9 cellular contexts compared by ENCODE assay signal in the genomic region with DNA sequence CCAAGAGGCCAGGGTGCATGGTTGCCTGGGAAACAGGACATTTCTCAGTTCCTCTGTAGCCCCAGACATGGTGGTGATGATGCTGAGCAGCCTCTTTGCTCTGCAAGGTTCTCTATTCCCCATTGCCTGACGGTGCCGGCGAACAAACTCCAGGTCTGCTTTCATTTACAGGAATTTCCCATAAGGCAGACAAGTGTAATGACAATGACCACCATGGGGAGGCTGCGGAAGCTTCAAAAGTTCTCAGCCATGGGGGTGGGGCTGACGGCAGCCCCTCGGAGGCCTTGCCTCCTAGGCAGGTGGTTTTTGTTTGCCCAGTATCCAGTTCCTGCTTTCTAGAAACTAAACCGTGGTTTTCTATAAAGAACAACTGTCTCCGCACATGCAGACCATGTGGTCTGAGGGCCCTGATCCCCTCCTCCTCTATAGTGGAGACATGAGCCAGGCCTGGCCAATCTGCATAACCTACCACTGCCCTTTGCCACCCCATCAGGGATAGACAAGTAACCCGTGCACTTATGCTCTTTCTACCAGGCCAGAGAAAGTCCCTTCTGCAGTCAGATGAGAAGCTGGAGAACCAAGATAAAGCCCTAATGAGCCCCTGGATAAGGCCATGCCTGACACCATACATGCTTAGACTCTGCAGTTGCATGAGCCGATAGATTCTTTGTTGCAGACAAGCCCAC. TPM values are rescaled to one million over a fixed set of nuclear protein-coding genes. Genes with fewer than 3 reads are reported as not detected.
A peak's percentile ranks its signal among the peaks of the same experiment; 100 is the strongest.
DNase-seq lines count a peak whose midpoint lies in the region; ATAC-seq, FAIRE-seq and TF ChIP-seq lines count a peak whose summit lies in the region.
"Had no signal": no experiment of that assay in that cellular context is flagged by ENCODE, and none has a peak within 500 bp of the region (broad histone marks: within the 10 kb centered on the region; RNA-seq: fewer than 3 reads in every experiment).

No MANE protein-coding gene starts in this region.

- H3K36me3 ChIP-seq in MM.1S (replicated peaks; ENCODE audit: insufficient read depth, low read length), result no peaks in the 10 kb centered on the region
- H3K36me3 ChIP-seq in endodermal cell (ENCODE audit: control insufficient read depth, insufficient read depth, low read length), result peaks cover 70% of the 10 kb centered on the region

- no peak for TF ChIP-seq POLR2A in GM12892 (IDR thresholded peaks at IDR 0.05; ENCODE audit: low read depth, low read length)

- peaks cover 52% of the 10 kb centered on the region for H3K36me3 Mint-ChIP-seq in endodermal cell (ENCODE audit: low read depth)

- H3K4me1 ChIP-seq in MM.1S (ENCODE audit: low read length), result peaks cover 32% of the 10 kb centered on the region
- peaks cover 3% of the 10 kb centered on the region for H3K4me1 ChIP-seq in endodermal cell (ENCODE audit: control insufficient read depth, insufficient read depth, low read length)

- H3F3A ChIP-seq in MM.1S (ENCODE audit: insufficient read depth, low read length), result peaks cover 17% of the 10 kb centered on the region

- H3K27ac ChIP-seq in MM.1S (ENCODE audit: low read length) (peak overlapping the region; percentile 93), endodermal cell (ENCODE audit: low read depth, low read length) (peak overlapping the region; percentile 39)

- peaks cover 8% of the 10 kb centered on the region for H3K9me3 Mint-ChIP-seq in endodermal cell

- TF ChIP-seq CTCF in MM.1S (IDR thresholded peaks at IDR 0.05; ENCODE audit: low read length) (peak; percentile 31), endodermal cell (conservative IDR thresholded peaks at IDR 0.05) (peak; percentile 63)

- WGBS in endodermal cell (ENCODE audit: insufficient coverage in 1 of 2, insufficient read length in 1 of 2), 2 experiments, result 56 to 60% methylated on average over 10 of the region's 10 CpGs

- no peak overlapping the region for H3K4me3 Mint-ChIP-seq in endodermal cell

- FAIRE-seq in GM12892 (lab: Jason Lieb, UNC), result peak; percentile 85

- no peaks in the 10 kb centered on the region for H3K27me3 Mint-ChIP-seq in endodermal cell (ENCODE audit: insufficient read depth)

- H3K9me2 ChIP-seq in MM.1S (replicated peaks; ENCODE audit: insufficient read depth, low read length), result no peaks in the 10 kb centered on the region

- H3K9me3 ChIP-seq in MM.1S (replicated peaks; ENCODE audit: insufficient read depth, low read length), result no peaks in the 10 kb centered on the region
- H3K9me3 ChIP-seq in endodermal cell (ENCODE audit: control insufficient read depth, low read length), result peaks cover 15% of the 10 kb centered on the region

- peak overlapping the region; percentile 59 for H3K9ac ChIP-seq in MM.1S (ENCODE audit: low read length)
- H3K9ac ChIP-seq in endodermal cell (ENCODE audit: extremely low read depth, low read length, poor library complexity, severe bottlenecking), result no peak overlapping the region

- H3K4me1 Mint-ChIP-seq in endodermal cell, result peaks cover 18% of the 10 kb centered on the region

- peak overlapping the region; percentile 67 for H3K27ac Mint-ChIP-seq in endodermal cell

- no peaks in the 10 kb centered on the region for H4K20me1 ChIP-seq in MM.1S (ENCODE audit: insufficient read depth, low read length)

- H3K4me3 ChIP-seq in MM.1S (ENCODE audit: low read length) (peak overlapping the region; percentile 5; the same call in 1 of the 2 replicates), endodermal cell (ENCODE audit: low read length) (no peak overlapping the region)

- peak overlapping the region; percentile 93 for H2AFZ ChIP-seq in MM.1S (ENCODE audit: low read length)

- peak; percentile 62 for ATAC-seq in GM21619 (IDR thresholded peaks at IDR 0.05; ENCODE audit: unreplicated experiment)

- H3K27me3 ChIP-seq in MM.1S (replicated peaks; ENCODE audit: insufficient read depth, low read length), result no peaks in the 10 kb centered on the region
- H3K27me3 ChIP-seq in endodermal cell (ENCODE audit: control insufficient read depth, insufficient read depth, low read length, poor library complexity, severe bottlenecking), result no peaks in the 10 kb centered on the region

- no peaks in the 10 kb centered on the region for H3K79me2 ChIP-seq in MM.1S (ENCODE audit: low read length)

- DNase-seq in GM12892 (ENCODE audit: insufficient read length) (peak; percentile 74), MM.1S (peak; percentile 92), endodermal cell (peak; percentile 84), islet precursor cell (no peak), NK-92 (lab: John Stamatoyannopoulos, UW; ENCODE audit: unreplicated experiment) (no peak), HPDE6-E6E7 (ENCODE audit: extremely low spot score) (no peak), AG08396 (ENCODE audit: low spot score) (no peak)

- peak overlapping the region; percentile 62; the same call in 1 of the 2 replicates for H3K4me2 ChIP-seq in MM.1S (ENCODE audit: low read depth, low read length)

RNA-seq across cellular contexts. Expression of gene LDLRAD2, which starts 54.0 kb away (rescaled TPM):
- 0.76 TPM for polyA plus RNA-seq in GM12892 (2012; ENCODE audit: missing spikeins)
- under 1 TPM; 0.58 to 0.88 TPM for total RNA-seq in endodermal cell
- polyA plus RNA-seq in endodermal cell (2013, experiment 1 of 2), result 0.39 TPM
- 0.33 TPM for polyA plus RNA-seq in endodermal cell (2013, experiment 2 of 2)
- total RNA-seq: renal cortical epithelial cell had no signal

Comparison
In these comparisons a context has a peak if more than half of its experiments do, and no peak if none do; other contexts are left out.
1. DNase-seq: peak in GM12892 (single experiment), MM.1S (single experiment) and endodermal cell (single experiment); none in islet precursor cell (single experiment), NK-92 (single experiment), HPDE6-E6E7 (single experiment) and AG08396 (single experiment).